8 cellular contexts compared by ENCODE assay signal in genomic region chr7:116583653-116584052, GRCh38. TPM values are rescaled to one million over a fixed set of nuclear protein-coding genes. Genes with fewer than 3 reads are reported as not detected.
DNase-seq lines count a peak whose midpoint lies in the region; ATAC-seq, FAIRE-seq and TF ChIP-seq lines count a peak whose summit lies in the region.

No MANE protein-coding gene starts in this region.

- H3K4me3 ChIP-seq in AG10803 (ENCODE audit: low read length) = peak overlapping the region; percentile 25
- no peak overlapping the region for H3K4me3 ChIP-seq in kidney (ENCODE audit: low read length in 2 of 2)
- H3K4me3 ChIP-seq in breast epithelium = peak overlapping the region in 1 of 3 donors; percentile 6

- H3K27ac Mint-ChIP-seq in activated naive CD8-positive, alpha-beta T cell treated with anti-CD3 and anti-CD28 coated beads for 36 hours = peak overlapping the region; percentile 96

- no peak for DNase-seq in AG10803 (ENCODE audit: low read depth)
- peak; percentile 40 for DNase-seq in activated naive CD8-positive, alpha-beta T cell treated with anti-CD3 and anti-CD28 coated beads for 36 hours
- no peak for DNase-seq in kidney
- DNase-seq in activated CD8-positive, alpha-beta memory T cell treated with anti-CD3 and anti-CD28 coated beads, Interleukin-2, amount 50 U/mL, for 4 hours = no peak
- no peak for DNase-seq in breast epithelium (ENCODE audit: low spot score in 2 of 2)
- DNase-seq in DMS 273 (lab: John Stamatoyannopoulos, UW; ENCODE audit: unreplicated experiment) = no peak

- no peaks in the 10 kb centered on the region for H3K27me3 ChIP-seq in breast epithelium

- H3K4me1 ChIP-seq in kidney (ENCODE audit: control insufficient read depth in 1 of 2, insufficient read depth in 1 of 2, low read depth in 1 of 2, low read length in 2 of 2) = peaks cover 0 to 3% of the 10 kb centered on the region in 2 donors
- H3K4me1 ChIP-seq in breast epithelium = peaks cover 0 to 3% of the 10 kb centered on the region in 2 donors

- peaks cover 3% of the 10 kb centered on the region for H3K36me3 Mint-ChIP-seq in activated naive CD8-positive, alpha-beta T cell treated with anti-CD3 and anti-CD28 coated beads for 36 hours

- H3K27me3 Mint-ChIP-seq in activated naive CD8-positive, alpha-beta T cell treated with anti-CD3 and anti-CD28 coated beads for 36 hours = no peaks in the 10 kb centered on the region

- H3K36me3 ChIP-seq in kidney (ENCODE audit: control insufficient read depth in 1 of 2, insufficient read depth in 2 of 2, low read length in 2 of 2) = no peaks in the 10 kb centered on the region
- H3K36me3 ChIP-seq in breast epithelium = no peaks in the 10 kb centered on the region

- H3K9me3 ChIP-seq in kidney (ENCODE audit: control insufficient read depth in 1 of 2, low read length in 2 of 2) = no peaks in the 10 kb centered on the region
- H3K9me3 ChIP-seq in breast epithelium = no peaks in the 10 kb centered on the region

- H3K4me1 Mint-ChIP-seq in activated naive CD8-positive, alpha-beta T cell treated with anti-CD3 and anti-CD28 coated beads for 36 hours = peaks cover 48% of the 10 kb centered on the region

- no peak overlapping the region for H3K9ac ChIP-seq in kidney (ENCODE audit: low read length in 2 of 2)

- no peak overlapping the region for H3K4me3 Mint-ChIP-seq in activated naive CD8-positive, alpha-beta T cell treated with anti-CD3 and anti-CD28 coated beads for 36 hours

- intact Hi-C loops in kidney (cut with DNase I) (no loop called here), breast epithelium (cut with DNase I; ENCODE audit: low total_unique reads) (loop anchor here (10.0 kb wide), 3 partner anchors 59 to 409 kb away; partner anchors contain the start of gene CAV1)

- peak; percentile 89 for ATAC-seq in GM19043 (IDR thresholded peaks at IDR 0.05; ENCODE audit: low read depth, unreplicated experiment)
- ATAC-seq in HG03066 (IDR thresholded peaks at IDR 0.05; ENCODE audit: low read depth, unreplicated experiment) = peak; percentile 90

- no peak for FAIRE-seq in kidney (lab: Jason Lieb, UNC)

- no peaks in the 10 kb centered on the region for H3K9me3 Mint-ChIP-seq in activated naive CD8-positive, alpha-beta T cell treated with anti-CD3 and anti-CD28 coated beads for 36 hours

- TF ChIP-seq CTCF in AG10803 (conservative IDR thresholded peaks at IDR 0.05; ENCODE audit: low read length) = no peak
- TF ChIP-seq CTCF in kidney (IDR thresholded peaks at IDR 0.05; ENCODE audit: borderline replicate concordance, extremely low read depth, insufficient read depth) = no peak
- no peak for TF ChIP-seq CTCF in breast epithelium (IDR thresholded peaks at IDR 0.05)

- no peak for TF ChIP-seq POLR2A in breast epithelium (IDR thresholded peaks at IDR 0.05)

- H3K27ac ChIP-seq in kidney (ENCODE audit: low read depth in 2 of 2, low read length in 2 of 2) = no peak overlapping the region
- peak overlapping the region in 1 of 2 donors; percentile 35 for H3K27ac ChIP-seq in breast epithelium

RNA-seq across cellular contexts. Expression of gene CAV1, which starts 58.8 kb away (rescaled TPM):
- total RNA-seq in activated naive CD8-positive, alpha-beta T cell treated with anti-CD3 and anti-CD28 coated beads for 36 hours = 1 to 10 TPM; 1.4 to 1.5 TPM
- 67.2 TPM for total RNA-seq in kidney
- polyA plus RNA-seq in kidney (ENCODE audit: insufficient read depth, low read depth, low replicate concordance) = 15.7 TPM
- total RNA-seq in breast epithelium = 100 to 1,000 TPM; 117 to 729 (median 154) TPM

Comparison
In these comparisons a context has a peak if more than half of its experiments do, and no peak if none do; other contexts are left out.
1. RNA of gene CAV1, which starts 58.8 kb away (total RNA-seq): 117 to 729 TPM in breast epithelium and 67.2 TPM in kidney (single experiment); 1.4 to 1.5 TPM in activated naive CD8-positive, alpha-beta T cell treated with anti-CD3 and anti-CD28 coated beads for 36 hours; every median in the first group is over 10 times any median in the second.